ENCODE assay signal across 8 cellular contexts in the genomic region with DNA sequence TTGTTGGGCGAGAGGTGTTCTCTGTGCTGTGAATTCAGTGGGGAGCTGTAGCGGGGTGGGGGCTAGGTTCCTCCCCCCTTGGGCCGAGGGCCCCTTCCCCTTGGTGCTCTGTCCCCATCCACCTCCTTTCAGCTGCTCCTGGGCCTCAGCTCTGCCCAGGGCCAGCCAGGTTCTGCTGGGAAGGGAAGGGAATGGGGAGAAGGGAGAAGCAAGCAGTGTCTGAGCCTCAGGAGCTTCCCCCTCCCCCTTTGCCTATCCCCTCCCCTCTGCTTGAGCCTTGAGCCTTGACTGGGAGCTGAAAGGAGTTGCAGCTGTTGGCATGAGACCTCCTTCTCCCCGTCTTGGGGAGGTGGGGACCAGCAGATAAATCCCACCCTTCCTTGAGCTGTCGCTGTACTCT. TPM values are rescaled to one million over a fixed set of nuclear protein-coding genes. Genes with fewer than 3 reads are reported as not detected.
DNase-seq lines count a peak whose midpoint lies in the region; ATAC-seq, FAIRE-seq and TF ChIP-seq lines count a peak whose summit lies in the region.

No MANE protein-coding gene starts in this region.

- H2AFZ ChIP-seq in keratinocyte (ENCODE audit: control insufficient read depth, low read length): peak overlapping the region; percentile 96

- dilution Hi-C loops in keratinocyte (cut with MboI; ENCODE audit: extremely low pct_ligation_motif_present, low sequenced_read_pairs): no loop called here

- peaks cover 60% of the 10 kb centered on the region for H3K4me1 Mint-ChIP-seq in activated naive CD4-positive, alpha-beta T cell treated with anti-CD3 and anti-CD28 coated beads, Interleukin-2, amount 50 U/mL, for 24 hours
- H3K4me1 Mint-ChIP-seq in activated naive CD8-positive, alpha-beta T cell treated with anti-CD3 and anti-CD28 coated beads, Interleukin-2, amount 50 U/mL, for 24 hours: peaks cover 54% of the 10 kb centered on the region

- no peaks in the 10 kb centered on the region for H3K27me3 Mint-ChIP-seq in activated naive CD4-positive, alpha-beta T cell treated with anti-CD3 and anti-CD28 coated beads, Interleukin-2, amount 50 U/mL, for 24 hours
- no peaks in the 10 kb centered on the region for H3K27me3 Mint-ChIP-seq in activated naive CD8-positive, alpha-beta T cell treated with anti-CD3 and anti-CD28 coated beads, Interleukin-2, amount 50 U/mL, for 24 hours

- H3K9me3 Mint-ChIP-seq in activated naive CD4-positive, alpha-beta T cell treated with anti-CD3 and anti-CD28 coated beads, Interleukin-2, amount 50 U/mL, for 24 hours: no peaks in the 10 kb centered on the region
- no peaks in the 10 kb centered on the region for H3K9me3 Mint-ChIP-seq in activated naive CD8-positive, alpha-beta T cell treated with anti-CD3 and anti-CD28 coated beads, Interleukin-2, amount 50 U/mL, for 24 hours

- peaks cover 7% of the 10 kb centered on the region for H3K36me3 Mint-ChIP-seq in activated naive CD4-positive, alpha-beta T cell treated with anti-CD3 and anti-CD28 coated beads, Interleukin-2, amount 50 U/mL, for 24 hours
- peaks cover 33% of the 10 kb centered on the region for H3K36me3 Mint-ChIP-seq in activated naive CD8-positive, alpha-beta T cell treated with anti-CD3 and anti-CD28 coated beads, Interleukin-2, amount 50 U/mL, for 24 hours (ENCODE audit: low read depth)

- peaks cover 51% of the 10 kb centered on the region for H3K79me2 ChIP-seq in keratinocyte (ENCODE audit: control insufficient read depth, insufficient read depth, low read length)

- H3K36me3 ChIP-seq in keratinocyte (ENCODE audit: control insufficient read depth in 2 of 2, extremely low read depth in 1 of 2, insufficient read depth in 2 of 2, low read length in 2 of 2) (peaks cover 20 to 21% of the 10 kb centered on the region in 2 experiments), thymus (ENCODE audit: control insufficient read depth, insufficient read depth) (peaks cover 58% of the 10 kb centered on the region)

- no peaks in the 10 kb centered on the region for H3K27me3 ChIP-seq in keratinocyte (ENCODE audit: control insufficient read depth, extremely low read depth, insufficient read depth, low read length)
- H3K27me3 ChIP-seq in thymus (ENCODE audit: control insufficient read depth, insufficient read depth): no peaks in the 10 kb centered on the region

- intact Hi-C loops in head of caudate nucleus (cut with DNase I): no loop called here

- no peak for DNase-seq in activated naive CD4-positive, alpha-beta T cell treated with Interleukin-2 at 50 U/mL for 16 hours
- no peak for DNase-seq in activated naive CD8-positive, alpha-beta T cell treated with anti-CD3 and anti-CD28 coated beads, Interleukin-2, amount 50 U/mL, for 24 hours
- DNase-seq in keratinocyte (ENCODE audit: low read depth, low spot score) (no peak), head of caudate nucleus (no peak)
- no peak for DNase-seq in stimulated activated CD8-positive, alpha-beta memory T cell treated with anti-CD3 and anti-CD28 coated beads, Interleukin-4, amount 100 ng/mL, for 48 hours

- H3K27ac Mint-ChIP-seq in activated naive CD4-positive, alpha-beta T cell treated with anti-CD3 and anti-CD28 coated beads, Interleukin-2, amount 50 U/mL, for 24 hours: peak overlapping the region; percentile 59
- peak overlapping the region; percentile 94 for H3K27ac Mint-ChIP-seq in activated naive CD8-positive, alpha-beta T cell treated with anti-CD3 and anti-CD28 coated beads, Interleukin-2, amount 50 U/mL, for 24 hours

- H3K9me3 ChIP-seq in keratinocyte (ENCODE audit: control insufficient read depth, low read depth, low read length) (no peaks in the 10 kb centered on the region), thymus (ENCODE audit: control insufficient read depth) (peaks cover 1% of the 10 kb centered on the region)

- H3K4me1 ChIP-seq in keratinocyte (ENCODE audit: control insufficient read depth, extremely low read depth, insufficient read depth, low read length) (peaks cover 8% of the 10 kb centered on the region), thymus (ENCODE audit: control insufficient read depth, insufficient read depth, low read length) (peaks cover 8% of the 10 kb centered on the region)

- peak overlapping the region; percentile 80 for H3K27ac ChIP-seq in keratinocyte (ENCODE audit: control insufficient read depth, insufficient read depth, low read length)
- H3K27ac ChIP-seq in thymus (ENCODE audit: low read depth): peak overlapping the region; percentile 87

- H3K9ac ChIP-seq in keratinocyte (ENCODE audit: control insufficient read depth, extremely low read depth, insufficient read depth, low read length): peak overlapping the region; percentile 93

- H3K4me2 ChIP-seq in keratinocyte (ENCODE audit: control insufficient read depth, extremely low read depth, insufficient read depth, low read depth, low read length): peak overlapping the region; percentile 90

- TF ChIP-seq CTCF in keratinocyte (optimal IDR thresholded peaks at IDR 0.05 in 1 of 3, IDR thresholded peaks at IDR 0.05 in 1 of 3, conservative IDR thresholded peaks at IDR 0.05 in 1 of 3; ENCODE audit: extremely low read depth in 1 of 3, insufficient read depth in 2 of 3, low read length in 3 of 3): no peak

- FAIRE-seq in keratinocyte (lab: Jason Lieb, UNC): no peak

- peak overlapping the region; percentile 97 for H3K4me3 Mint-ChIP-seq in activated naive CD4-positive, alpha-beta T cell treated with anti-CD3 and anti-CD28 coated beads, Interleukin-2, amount 50 U/mL, for 24 hours
- H3K4me3 Mint-ChIP-seq in activated naive CD8-positive, alpha-beta T cell treated with anti-CD3 and anti-CD28 coated beads, Interleukin-2, amount 50 U/mL, for 24 hours: peak overlapping the region; percentile 98

- H3K4me3 ChIP-seq in keratinocyte (ENCODE audit: control insufficient read depth in 2 of 3, extremely low read depth in 1 of 3, insufficient read depth in 2 of 3, low read depth in 1 of 3, low read length in 3 of 3) (peak overlapping the region in 2 of 3 experiments; percentile 97 to 99), thymus (ENCODE audit: low read length) (peak overlapping the region; percentile 84)

- ATAC-seq in activated naive CD8-positive, alpha-beta T cell treated with anti-CD3 and anti-CD28 coated beads, Interleukin-2, amount 50 U/mL, for 24 hours: no peak
- no peak for ATAC-seq in HG03139 (IDR thresholded peaks at IDR 0.05; ENCODE audit: unreplicated experiment)

- 83% methylated on average over 5 of the region's 5 CpGs for WGBS in thymus

- H3K9me1 ChIP-seq in keratinocyte (ENCODE audit: control insufficient read depth, extremely low read depth, insufficient read depth, low read length): no peaks in the 10 kb centered on the region

- H4K20me1 ChIP-seq in keratinocyte (ENCODE audit: control insufficient read depth, extremely low read depth, insufficient read depth, low read length): no peaks in the 10 kb centered on the region

RNA-seq across cellular contexts. Expression of gene RRP36, which starts 0.6 kb away (rescaled TPM):
- polyA plus RNA-seq in keratinocyte (57.1 to 101 TPM (median 67.5 TPM) in 3 replicates), thymus (50.1 TPM)
- 82.9 TPM for polyA plus RNA-seq in keratinocyte (2011; ENCODE audit: low read depth)
- polyA plus RNA-seq in keratinocyte (2011; cell fraction: cytosol; rRNA removed): 55.6 and 75.1 TPM in 2 replicates
- polyA plus RNA-seq in keratinocyte (2011; cell fraction: nucleus; rRNA removed): 42.1 and 44.9 TPM in 2 replicates
- polyA plus RNA-seq in keratinocyte (2012; ENCODE audit: low replicate concordance): 47.1 and 102 TPM in 2 replicates
- polyA minus RNA-seq in keratinocyte: 34.9 to 68.6 TPM (median 53.6 TPM) in 3 replicates
- polyA minus RNA-seq in keratinocyte (2011; cell fraction: cytosol; rRNA and poly(A)+ RNA removed): 42.0 TPM
- 13.5 and 25.3 TPM in 2 replicates for polyA minus RNA-seq in keratinocyte (2011; cell fraction: nucleus; rRNA and poly(A)+ RNA removed)

RNA-seq across cellular contexts. Expression of gene KLHDC3, which starts 6.8 kb away (rescaled TPM):
- polyA plus RNA-seq in keratinocyte (22.4 to 30.3 TPM (median 24.8 TPM) in 3 replicates), thymus (87.0 TPM)
- polyA plus RNA-seq in keratinocyte (2011; ENCODE audit: low read depth): 13.6 TPM
- polyA plus RNA-seq in keratinocyte (2011; cell fraction: cytosol; rRNA removed): 26.6 and 27.0 TPM in 2 replicates
- 28.5 and 30.7 TPM in 2 replicates for polyA plus RNA-seq in keratinocyte (2011; cell fraction: nucleus; rRNA removed)
- 29.4 and 29.6 TPM in 2 replicates for polyA plus RNA-seq in keratinocyte (2012; ENCODE audit: low replicate concordance)
- 36.0 to 38.5 TPM (median 36.5 TPM) in 3 replicates for polyA minus RNA-seq in keratinocyte
- polyA minus RNA-seq in keratinocyte (2011; cell fraction: cytosol; rRNA and poly(A)+ RNA removed): 33.4 TPM
- polyA minus RNA-seq in keratinocyte (2011; cell fraction: nucleus; rRNA and poly(A)+ RNA removed): 7.4 and 7.8 TPM in 2 replicates

RNA-seq across cellular contexts. Expression of gene MEA1, which starts 7.1 kb away (rescaled TPM):
- 62.4 to 76.1 TPM (median 69.2 TPM) in 3 replicates for polyA plus RNA-seq in keratinocyte
- polyA plus RNA-seq in keratinocyte (2011; ENCODE audit: low read depth): 59.6 TPM
- polyA plus RNA-seq in keratinocyte (2011; cell fraction: cytosol; rRNA removed): 63.6 and 76.7 TPM in 2 replicates
- polyA plus RNA-seq in keratinocyte (2011; cell fraction: nucleus; rRNA removed): 21.9 and 27.2 TPM in 2 replicates
- polyA plus RNA-seq in keratinocyte (2012; ENCODE audit: low replicate concordance): 66.1 and 86.3 TPM in 2 replicates
- 32.2 to 40.2 TPM (median 34.9 TPM) in 3 replicates for polyA minus RNA-seq in keratinocyte
- 27.4 TPM for polyA minus RNA-seq in keratinocyte (2011; cell fraction: cytosol; rRNA and poly(A)+ RNA removed)
- 5.3 and 7.8 TPM in 2 replicates for polyA minus RNA-seq in keratinocyte (2011; cell fraction: nucleus; rRNA and poly(A)+ RNA removed)
- polyA plus RNA-seq in thymus: 72.3 TPM

RNA-seq across cellular contexts. Expression of gene CUL7, which starts 32.8 kb away (rescaled TPM):
- polyA plus RNA-seq in keratinocyte (8.1 to 15.0 TPM (median 10.4 TPM) in 3 replicates), thymus (5.5 TPM)
- polyA plus RNA-seq in keratinocyte (2011; ENCODE audit: low read depth): 4.6 TPM
- 5.7 and 8.6 TPM in 2 replicates for polyA plus RNA-seq in keratinocyte (2011; cell fraction: cytosol; rRNA removed)
- 23.8 and 29.9 TPM in 2 replicates for polyA plus RNA-seq in keratinocyte (2011; cell fraction: nucleus; rRNA removed)
- 8.8 and 10.9 TPM in 2 replicates for polyA plus RNA-seq in keratinocyte (2012; ENCODE audit: low replicate concordance)
- polyA minus RNA-seq in keratinocyte: 20.3 to 34.4 TPM (median 20.9 TPM) in 3 replicates
- 13.4 TPM for polyA minus RNA-seq in keratinocyte (2011; cell fraction: cytosol; rRNA and poly(A)+ RNA removed)
- polyA minus RNA-seq in keratinocyte (2011; cell fraction: nucleus; rRNA and poly(A)+ RNA removed): 22.1 and 22.4 TPM in 2 replicates

RNA-seq across cellular contexts. Expression of gene PPP2R5D, which starts 36.5 kb away (rescaled TPM):
- polyA plus RNA-seq in keratinocyte: 44.4 to 59.9 TPM (median 49.6 TPM) in 3 replicates
- 25.3 TPM for polyA plus RNA-seq in keratinocyte (2011; ENCODE audit: low read depth)
- polyA plus RNA-seq in keratinocyte (2011; cell fraction: cytosol; rRNA removed): 67.1 and 68.5 TPM in 2 replicates
- 70.1 and 74.5 TPM in 2 replicates for polyA plus RNA-seq in keratinocyte (2011; cell fraction: nucleus; rRNA removed)
- polyA plus RNA-seq in keratinocyte (2012; ENCODE audit: low replicate concordance): 23.0 and 42.6 TPM in 2 replicates
- 74.9 to 108 TPM (median 82.2 TPM) in 3 replicates for polyA minus RNA-seq in keratinocyte
- polyA minus RNA-seq in keratinocyte (2011; cell fraction: cytosol; rRNA and poly(A)+ RNA removed): 38.6 TPM
- 19.1 and 36.2 TPM in 2 replicates for polyA minus RNA-seq in keratinocyte (2011; cell fraction: nucleus; rRNA and poly(A)+ RNA removed)
- polyA plus RNA-seq in thymus: 25.0 TPM
